12 cellular contexts compared by ENCODE assay signal in the genomic region with DNA sequence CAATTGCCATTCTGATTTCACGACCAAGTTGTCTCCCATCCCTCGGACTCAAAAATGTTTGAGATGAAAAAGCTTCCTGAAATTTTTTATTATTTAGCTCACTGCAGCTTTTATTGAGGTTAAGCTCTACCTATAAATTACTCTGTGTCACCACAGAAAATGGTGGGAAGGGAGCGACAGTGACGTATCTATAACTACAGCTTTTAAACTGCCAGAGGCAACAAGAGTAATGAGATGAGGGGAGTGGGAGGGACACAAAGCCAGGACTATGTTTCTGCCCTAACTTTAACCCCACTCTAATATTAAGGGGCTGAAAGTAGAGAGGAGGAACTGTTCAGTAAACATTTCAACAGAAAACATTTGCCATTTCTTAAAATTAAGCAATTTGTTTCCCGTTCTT.
"Had no signal": no experiment of that assay in that cellular context is flagged by ENCODE, and none has a peak within 500 bp of the region (broad histone marks: within the 10 kb centered on the region; RNA-seq: fewer than 3 reads in every experiment).

No MANE protein-coding gene starts in this region.

- H3K27ac Mint-ChIP-seq: activated CD4-positive, alpha-beta memory T cell treated with anti-CD3 and anti-CD28 coated beads for 36 hours; activated naive CD8-positive, alpha-beta T cell treated with anti-CD3 and anti-CD28 coated beads, Interleukin-2, amount 50 U/mL, for 24 hours had no signal

- H3K9me3 Mint-ChIP-seq: activated CD4-positive, alpha-beta memory T cell treated with anti-CD3 and anti-CD28 coated beads for 36 hours; activated naive CD8-positive, alpha-beta T cell treated with anti-CD3 and anti-CD28 coated beads, Interleukin-2, amount 50 U/mL, for 24 hours; immature natural killer cell had no signal

- H3K27me3 ChIP-seq: esophagus muscularis mucosa, pancreas had no signal

- H3K27ac ChIP-seq: esophagus muscularis mucosa, pancreas had no signal

- H3K4me3 ChIP-seq: esophagus muscularis mucosa, pancreas had no signal

- H3K9me3 ChIP-seq: esophagus muscularis mucosa, pancreas had no signal

- H3K27me3 Mint-ChIP-seq: activated CD4-positive, alpha-beta memory T cell treated with anti-CD3 and anti-CD28 coated beads for 36 hours; activated naive CD8-positive, alpha-beta T cell treated with anti-CD3 and anti-CD28 coated beads, Interleukin-2, amount 50 U/mL, for 24 hours had no signal

- H3K4me3 Mint-ChIP-seq: activated CD4-positive, alpha-beta memory T cell treated with anti-CD3 and anti-CD28 coated beads for 36 hours; activated naive CD8-positive, alpha-beta T cell treated with anti-CD3 and anti-CD28 coated beads, Interleukin-2, amount 50 U/mL, for 24 hours; immature natural killer cell had no signal

- DNase-seq: activated CD4-positive, alpha-beta memory T cell treated with anti-CD3 and anti-CD28 coated beads for 36 hours; activated CD4-positive, alpha-beta T cell treated with anti-CD3 and anti-CD28 coated beads for 1 hour; activated naive CD8-positive, alpha-beta T cell treated with anti-CD3 and anti-CD28 coated beads, Interleukin-2, amount 50 U/mL, for 24 hours; foreskin fibroblast; glutamatergic neuron; immature natural killer cell; pancreas; stimulated activated CD4-positive, alpha-beta T cell treated with anti-CD3 and anti-CD28 coated beads, Interleukin-4, amount 100 ng/mL, for 1 hour; stimulated activated CD8-positive, alpha-beta memory T cell treated with anti-CD3 and anti-CD28 coated beads, Interleukin-4, amount 100 ng/mL, for 48 hours; stimulated activated naive CD8-positive, alpha-beta T cell treated with anti-CD3 and anti-CD28 coated beads, Interleukin-15, Interleukin-2, amounts not matched to agents 100 U/mL and 50 U/mL, for 24 hours; T1000 had no signal
